ENCODE assay signal across 1 cellular context in the genomic region with DNA sequence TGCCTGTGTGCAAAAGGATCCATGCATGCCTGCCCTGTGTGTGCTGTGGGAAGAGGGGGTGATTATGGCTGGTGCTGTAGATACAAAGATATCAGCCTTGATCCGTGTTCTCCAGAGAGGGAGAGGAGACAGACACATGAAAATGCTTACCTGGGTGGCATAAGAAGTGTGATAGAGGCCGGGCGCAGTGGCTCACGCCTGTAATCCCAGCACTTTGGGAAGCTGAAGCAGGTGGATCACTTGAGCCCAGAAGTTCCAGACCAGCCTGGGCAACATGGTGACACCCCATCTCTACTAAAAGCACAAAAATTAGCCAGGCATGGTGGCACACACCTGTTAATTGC.
TF ChIP-seq lines count a peak whose summit lies in the region.

No MANE protein-coding gene starts in this region.

TF ChIP-seq in HepG2, 621 proteins besides CTCF, POLR2A, EP300 and RAD21:
- TF ChIP-seq ZNF605 (CRISPR knock-in tag; IDR thresholded peaks at IDR 0.05), result 0 out of 2 replicates have a peak, but pooled peaks have one; percentile 23
